7 cellular contexts compared by ENCODE assay signal in genomic region chrX:15434205-15434604, GRCh38. TPM values are rescaled to one million over a fixed set of nuclear protein-coding genes. Genes with fewer than 3 reads are reported as not detected.
"Had no signal": no experiment of that assay in that cellular context is flagged by ENCODE, and none has a peak within 500 bp of the region (broad histone marks: within the 10 kb centered on the region; RNA-seq: fewer than 3 reads in every experiment).

No MANE protein-coding gene starts in this region.

- H3K4me1 ChIP-seq: HAP-1 had no signal

- H3K9me3 ChIP-seq: HAP-1 had no signal

- DNase-seq: GM23248, GOT3, H7, IMR-90, KBM-7 had no signal

- ATAC-seq: HCT116 had no signal

- H3K4me3 ChIP-seq: GM23248, HAP-1 had no signal

- H3K27ac ChIP-seq: GM23248 had no signal

RNA-seq across cellular contexts. Expression of gene VEGFD, which starts 50.0 kb away (rescaled TPM):
- total RNA-seq: GM23248 had no signal
